20 cellular contexts compared by ENCODE assay signal in genomic region chr1:81345110-81345509, GRCh38.
DNase-seq lines count a peak whose midpoint lies in the region; ATAC-seq and TF ChIP-seq lines count a peak whose summit lies in the region.
"Had no signal": no experiment of that assay in that cellular context is flagged by ENCODE, and none has a peak within 500 bp of the region (broad histone marks: within the 10 kb centered on the region; RNA-seq: fewer than 3 reads in every experiment).

No MANE protein-coding gene starts in this region.

- 60 to 68% (median 62%) methylated on average over 2 of the region's 2 CpGs for WGBS in heart left ventricle, 4 donors

- DNase-seq in Right ventricle myocardium inferior (ENCODE audit: missing footprints) = no peak
- no peak for DNase-seq in right atrium auricular region (ENCODE audit: low spot score)
- DNase-seq in heart left ventricle = peak in 4 of 5 donors; percentile 21 to 38 (median 31)
- peak; percentile 20 for DNase-seq in left ventricle myocardium inferior
- peak; percentile 18 for DNase-seq in mucosa of gallbladder (ENCODE audit: low spot score)
- DNase-seq: Caco-2; CD4-positive, CD25-positive, alpha-beta regulatory T cell; CD8-positive, alpha-beta T cell; DMS153; DND-41; GDM1; HCEC 1CT had no signal

- H3K9me3 ChIP-seq in right atrium auricular region (no peaks in the 10 kb centered on the region), heart left ventricle (no peaks in the 10 kb centered on the region), left ventricle myocardium inferior (replicated peaks) (no peaks in the 10 kb centered on the region)
- H3K9me3 ChIP-seq: BLaER1, Caco-2 had no signal

- intact Hi-C loops in Right ventricle myocardium inferior (cut with DNase I) (no loop called here), heart left ventricle (cut with DNase I) (no loop called here), left ventricle myocardium inferior (cut with micrococcal nuclease) (no loop called here)

- H3K27ac ChIP-seq in right atrium auricular region (peak overlapping the region in 1 of 2 donors; percentile 37), heart left ventricle (peak overlapping the region in 2 of 12 donors; percentile 3 to 29), left ventricle myocardium inferior (replicated peaks) (peak overlapping the region; percentile 29)
- H3K27ac ChIP-seq: 22Rv1, BLaER1, C4-2B had no signal

- H3K4me1 ChIP-seq in right atrium auricular region (no peaks in the 10 kb centered on the region), heart left ventricle (peaks cover 0 to 20% (median 5%) of the 10 kb centered on the region in 12 donors), left ventricle myocardium inferior (peaks cover 17% of the 10 kb centered on the region)
- H3K4me1 ChIP-seq: BLaER1, Caco-2 had no signal

- H3K36me3 ChIP-seq in right atrium auricular region (no peaks in the 10 kb centered on the region), heart left ventricle (no peaks in the 10 kb centered on the region), left ventricle myocardium inferior (no peaks in the 10 kb centered on the region)
- H3K36me3 ChIP-seq: BLaER1 had no signal

- TF ChIP-seq CTCF in right atrium auricular region (IDR thresholded peaks at IDR 0.05) (no peak), heart left ventricle (IDR thresholded peaks at IDR 0.05) (no peak), left ventricle myocardium inferior (IDR thresholded peaks at IDR 0.05; ENCODE audit: borderline replicate concordance) (no peak)

- ATAC-seq in Right ventricle myocardium inferior = peak; percentile 65
- peak; percentile 69 to 84 (median 78) for ATAC-seq in heart left ventricle
- no peak for ATAC-seq in HG03025 (IDR thresholded peaks at IDR 0.05; ENCODE audit: low FRiP score, unreplicated experiment)
- ATAC-seq in HG02588 (IDR thresholded peaks at IDR 0.05; ENCODE audit: unreplicated experiment) = no peak
- ATAC-seq in HG03432 (IDR thresholded peaks at IDR 0.05; ENCODE audit: unreplicated experiment) = no peak
- ATAC-seq: CD8-positive, alpha-beta T cell; GM12878; GM23338 had no signal

- no peak for TF ChIP-seq POLR2A in heart left ventricle (IDR thresholded peaks at IDR 0.05)

- no peak overlapping the region for H3K4me3 ChIP-seq in right atrium auricular region
- no peak overlapping the region for H3K4me3 ChIP-seq in heart left ventricle
- no peak overlapping the region for H3K4me3 ChIP-seq in left ventricle myocardium inferior
- H3K4me3 ChIP-seq: BLaER1, GM12878, GM23338 had no signal

- H3K27me3 ChIP-seq in right atrium auricular region (no peaks in the 10 kb centered on the region), heart left ventricle (no peaks in the 10 kb centered on the region), left ventricle myocardium inferior (ENCODE audit: low read depth) (no peaks in the 10 kb centered on the region)
- H3K27me3 ChIP-seq: BLaER1 had no signal

Comparison
In these comparisons a context has a peak if more than half of its experiments do, and no peak if none do; other contexts are left out.
1. DNase-seq: peak in heart left ventricle (4 of 5), left ventricle myocardium inferior (single experiment) and mucosa of gallbladder (single experiment); none in Right ventricle myocardium inferior (single experiment) and right atrium auricular region (single experiment).
2. ATAC-seq: peak in Right ventricle myocardium inferior (single experiment) and heart left ventricle (4 of 4); none in HG03025 (single experiment), HG02588 (single experiment) and HG03432 (single experiment).